Comparison of ENCODE assay signal across 17 cellular contexts in the genomic region with DNA sequence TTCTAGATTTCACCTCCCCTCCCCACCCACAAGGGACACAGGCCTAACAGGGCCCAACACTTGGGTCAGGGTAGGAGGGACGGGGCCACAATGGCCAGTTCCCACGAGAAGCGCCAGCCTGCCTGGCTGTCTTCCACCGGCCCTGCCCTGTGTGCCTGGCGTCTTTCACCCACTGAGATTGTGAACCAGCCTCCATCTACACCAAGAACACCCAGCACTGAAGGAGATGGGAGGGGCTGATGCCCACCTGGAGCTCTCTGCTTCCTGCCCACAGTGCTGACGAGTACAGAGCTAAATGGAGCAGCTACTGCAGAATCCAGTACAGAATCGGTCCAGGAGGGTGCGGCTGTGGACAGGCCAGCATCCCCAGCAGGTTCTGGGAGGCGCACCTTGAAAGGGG. TPM values are rescaled to one million over a fixed set of nuclear protein-coding genes. Genes with fewer than 3 reads are reported as not detected.
DNase-seq lines count a peak whose midpoint lies in the region; ATAC-seq, FAIRE-seq and TF ChIP-seq lines count a peak whose summit lies in the region.
"Had no signal": no experiment of that assay in that cellular context is flagged by ENCODE, and none has a peak within 500 bp of the region (broad histone marks: within the 10 kb centered on the region; RNA-seq: fewer than 3 reads in every experiment).

No MANE protein-coding gene starts in this region.

- no peak for TF ChIP-seq RAD21 in SK-N-SH (IDR thresholded peaks at IDR 0.05; ENCODE audit: low read length)
- no peak for TF ChIP-seq RAD21 in IMR-90 (IDR thresholded peaks at IDR 0.05; ENCODE audit: low read length)
- no peak for TF ChIP-seq RAD21 in K562 (CRISPR knock-in tag; conservative IDR thresholded peaks at IDR 0.05 in 1 of 2, IDR thresholded peaks at IDR 0.05 in 1 of 2)

- in situ Hi-C loops in IMR-90 (cut with MboI; ENCODE audit: low sequenced_read_pairs) = no loop called here
- in situ Hi-C loops in K562 (cut with MboI) = no loop called here

- H2AFZ ChIP-seq in SK-N-SH (ENCODE audit: low read depth) (no peak overlapping the region), IMR-90 (replicated peaks; ENCODE audit: low read length, poor library complexity) (no peak overlapping the region), K562 (ENCODE audit: low read depth, low read length) (no peak overlapping the region)

- BruUV-seq in IMR-90 (replicated peaks; lab: Mats Ljungman, UMichigan) (no TSS peak), K562 (replicated peaks; lab: Mats Ljungman, UMichigan) (no TSS peak)

- CTCF ChIA-PET in SK-N-SH (lab: Yijun Ruan, JAX) (interaction anchor here (0.7 to 3.7 kb wide), 8 partner anchors 11 to 80 kb away, joined by 3 to 21 read pairs (median 4); partner anchors contain the start of genes CDK5 and SLC4A2), IMR-90 (lab: Yijun Ruan, JAX) (no interaction called here), K562 (lab: Yijun Ruan, JAX; ENCODE audit: low intra/inter-chr PET ratio) (no interaction called here)

- POLR2A ChIA-PET in SK-N-SH (lab: Yijun Ruan, JAX) (no interaction called here), IMR-90 (lab: Charles Lee; ENCODE audit: unreplicated experiment) (no interaction called here), K562 (lab: Yijun Ruan, JAX) (interaction anchor here (0.6 to 1.8 kb wide), 4 partner anchors 9 to 444 kb away, joined by 3 to 6 read pairs (median 4); no protein-coding TSS in a partner anchor)

- peak overlapping the region; percentile 72 for H2AK9ac ChIP-seq in IMR-90 (replicated peaks; ENCODE audit: low read depth, low read length, poor library complexity)

- H3K79me2 ChIP-seq in SK-N-SH (ENCODE audit: insufficient read depth) (no peaks in the 10 kb centered on the region), K562 (ENCODE audit: control insufficient read depth, insufficient read depth, low read length) (no peaks in the 10 kb centered on the region)

- H3K23ac ChIP-seq in IMR-90 (ENCODE audit: low read depth, low read length) = no peak overlapping the region

- no peaks in the 10 kb centered on the region for H3K79me1 ChIP-seq in IMR-90 (ENCODE audit: low read depth in 1 of 2, low read length in 2 of 2)

- H3K4ac ChIP-seq in IMR-90 (ENCODE audit: low read depth, low read length) = no peak overlapping the region

- TF ChIP-seq CTCF in SK-N-SH (IDR thresholded peaks at IDR 0.05) (no peak), IMR-90 (conservative IDR thresholded peaks at IDR 0.05; ENCODE audit: low read depth, low read length) (no peak), K562 (IDR thresholded peaks at IDR 0.05 in 2 of 3, conservative IDR thresholded peaks at IDR 0.05 in 1 of 3; ENCODE audit: insufficient read depth in 2 of 3, low read depth in 1 of 3, low read length in 3 of 3) (no peak), kidney (IDR thresholded peaks at IDR 0.05; ENCODE audit: borderline replicate concordance, extremely low read depth, insufficient read depth) (no peak)

- no peak overlapping the region for H4K8ac ChIP-seq in IMR-90 (ENCODE audit: low read depth in 2 of 2, low read length in 2 of 2)

- H2BK5ac ChIP-seq in IMR-90 (ENCODE audit: low read depth, low read length, poor library complexity, severe bottlenecking) = no peak overlapping the region

- no peak overlapping the region for H3K18ac ChIP-seq in IMR-90 (ENCODE audit: low read depth, low read length)

- TF ChIP-seq EP300 in SK-N-SH (IDR thresholded peaks at IDR 0.05; ENCODE audit: borderline replicate concordance in 1 of 2, low read depth in 1 of 2, low read length in 1 of 2) (no peak), K562 (IDR thresholded peaks at IDR 0.05; ENCODE audit: low read length) (no peak)

- WGBS in SK-N-SH (ENCODE audit: low lambda C conversion rate) = 92% methylated on average over 9 of the region's 9 CpGs
- WGBS in IMR-90 (ENCODE audit: extremely low coverage in 2 of 2, insufficient read length in 1 of 2), 2 experiments = 92% methylated on average over 4 of the region's 9 CpGs; no CpG with 5 or more reads in 1 of the 2 experiments
- 77% methylated on average over 9 of the region's 9 CpGs for WGBS in K562 (ENCODE audit: insufficient coverage, low coverage, missing lambda C conversion rate)

- H3K56ac ChIP-seq in IMR-90 (ENCODE audit: extremely low read depth, insufficient read depth, low read length) = no peak overlapping the region

- H3K14ac ChIP-seq in IMR-90 (replicated peaks; ENCODE audit: low read depth, low read length) = no peak overlapping the region

- H3K9me3 ChIP-seq in SK-N-SH (no peaks in the 10 kb centered on the region), IMR-90 (ENCODE audit: control insufficient read depth, insufficient read depth, low read length) (no peaks in the 10 kb centered on the region), K562 (replicated peaks; ENCODE audit: control insufficient read depth, insufficient read depth, low read depth, low read length) (no peaks in the 10 kb centered on the region), kidney (ENCODE audit: control insufficient read depth in 1 of 2, low read length in 2 of 2) (no peaks in the 10 kb centered on the region)
- H3K9me3 ChIP-seq: Caco-2, HAP-1 had no signal

- H4K5ac ChIP-seq in IMR-90 (ENCODE audit: low read depth, low read length) = no peak overlapping the region

- H3F3A ChIP-seq in SK-N-SH (replicated peaks; ENCODE audit: insufficient read depth) = peaks cover 14% of the 10 kb centered on the region

- TF ChIP-seq POLR2A in IMR-90 (IDR thresholded peaks at IDR 0.05; ENCODE audit: low read depth, low read length) = no peak
- no peak for TF ChIP-seq POLR2A in K562 (conservative IDR thresholded peaks at IDR 0.05)

- H2AK5ac ChIP-seq in IMR-90 (ENCODE audit: low read depth, low read length) = no peak overlapping the region

- no peaks in the 10 kb centered on the region for H3K9me2 ChIP-seq in SK-N-SH

- no peak overlapping the region for H3K4me2 ChIP-seq in SK-N-SH
- H3K4me2 ChIP-seq in IMR-90 (ENCODE audit: low read depth, low read length) = no peak overlapping the region
- no peak overlapping the region for H3K4me2 ChIP-seq in K562 (ENCODE audit: insufficient read depth, low read length)

- intact Hi-C loops in IMR-90 (cut with micrococcal nuclease) (no loop called here), K562 (cut with micrococcal nuclease) (no loop called here), kidney (cut with DNase I) (no loop called here)

- no peak for DNase-seq in SK-N-SH
- no peak for DNase-seq in IMR-90
- DNase-seq in K562 (ENCODE audit: extremely low read depth in 1 of 4, low spot score in 3 of 4) = no peak
- peak; percentile 37 for DNase-seq in kidney
- no peak for DNase-seq in activated CD4-positive, alpha-beta T cell treated with anti-CD3 and anti-CD28 coated beads for 4 hours
- DNase-seq in RKO (ENCODE audit: low spot score) = no peak
- DNase-seq: Caco-2; CD8-positive, alpha-beta memory T cell; DMS53; GF-D8 had no signal

- H3K27ac ChIP-seq in SK-N-SH (ENCODE audit: low read depth in 2 of 2, low read length in 1 of 2) (peak overlapping the region in 1 of 2 experiments; percentile 78; a peak in 1 of 4 replicates), IMR-90 (ENCODE audit: insufficient read depth, low read length) (no peak overlapping the region), K562 (ENCODE audit: extremely low read depth, low read depth, low read length) (no peak overlapping the region), kidney (ENCODE audit: low read depth in 2 of 2, low read length in 2 of 2) (no peak overlapping the region)

- no peak overlapping the region for H4K91ac ChIP-seq in IMR-90 (ENCODE audit: insufficient read depth, low read depth, low read length)

- H2BK20ac ChIP-seq in IMR-90 (ENCODE audit: low read depth, low read length) = no peak overlapping the region

- ATAC-seq in SK-N-SH treated with all-trans-retinoic acid at 6 μM for 48 hours (no peak), IMR-90 (ENCODE audit: low read depth) (no peak), K562 (no peak; the same call in 2 of the 3 replicates), HG02870 (IDR thresholded peaks at IDR 0.05; ENCODE audit: unreplicated experiment) (no peak)

- FAIRE-seq in K562 (lab: Jason Lieb, UNC) = no peak
- no peak for FAIRE-seq in kidney (lab: Jason Lieb, UNC)
- FAIRE-seq: GM19239, H1 had no signal

- H2BK15ac ChIP-seq in IMR-90 (ENCODE audit: low read depth, low read length) = no peak overlapping the region

- H3K4me1 ChIP-seq in SK-N-SH (ENCODE audit: control insufficient read depth in 1 of 2, insufficient read depth in 2 of 2, low read depth in 1 of 2, low read length in 1 of 2) (peaks cover 13 to 39% of the 10 kb centered on the region in 2 experiments), IMR-90 (ENCODE audit: control insufficient read depth, insufficient read depth, low read length) (peaks cover 11% of the 10 kb centered on the region; the same call in 1 of the 2 replicates), K562 (replicated peaks in 1 of 2; ENCODE audit: control insufficient read depth in 2 of 2, insufficient read depth in 2 of 2, low read length in 2 of 2) (peaks cover under 1 to 56% of the 10 kb centered on the region in 2 experiments; a peak in 3 of 5 replicates), kidney (ENCODE audit: control insufficient read depth in 1 of 2, insufficient read depth in 1 of 2, low read depth in 1 of 2, low read length in 2 of 2) (no peaks in the 10 kb centered on the region)
- H3K4me1 ChIP-seq: Caco-2, HAP-1 had no signal

- H4K20me1 ChIP-seq in SK-N-SH (ENCODE audit: insufficient read depth) (no peaks in the 10 kb centered on the region), IMR-90 (ENCODE audit: insufficient read depth, low read length) (peaks cover 18% of the 10 kb centered on the region), K562 (replicated peaks; ENCODE audit: control insufficient read depth, insufficient read depth, low read length) (no peaks in the 10 kb centered on the region)

- dilution Hi-C loops in IMR-90 (cut with HindIII; ENCODE audit: low sequenced_read_pairs, unreplicated experiment) = no loop called here

- H3K36me3 ChIP-seq in SK-N-SH (replicated peaks in 1 of 2; ENCODE audit: control insufficient read depth in 1 of 2, insufficient read depth in 2 of 2, low read length in 1 of 2) (peaks cover 4 to 20% of the 10 kb centered on the region in 2 experiments), IMR-90 (ENCODE audit: control insufficient read depth, insufficient read depth, low read length) (peaks cover 12% of the 10 kb centered on the region; the same call in 1 of the 2 replicates), K562 (ENCODE audit: control insufficient read depth, insufficient read depth, low read length) (peaks cover 21% of the 10 kb centered on the region), kidney (ENCODE audit: control insufficient read depth in 1 of 2, insufficient read depth in 2 of 2, low read length in 2 of 2) (peaks cover 0 to 3% of the 10 kb centered on the region in 2 donors)
- H3K36me3 ChIP-seq: HAP-1 had no signal

- H3K4me3 ChIP-seq in SK-N-SH (ENCODE audit: low read depth in 2 of 2, low read length in 1 of 2) (no peak overlapping the region), IMR-90 (ENCODE audit: insufficient read depth, low read depth, low read length) (no peak overlapping the region), K562 (no peak overlapping the region), kidney (ENCODE audit: low read length in 2 of 2) (no peak overlapping the region)
- H3K4me3 ChIP-seq: HAP-1 had no signal

- H3K27me3 ChIP-seq in SK-N-SH (ENCODE audit: insufficient read depth) (no peaks in the 10 kb centered on the region), IMR-90 (ENCODE audit: control insufficient read depth, insufficient read depth, low read length) (no peaks in the 10 kb centered on the region; the same call in 1 of the 2 replicates), K562 (ENCODE audit: control insufficient read depth in 2 of 2, insufficient read depth in 2 of 2, low read length in 2 of 2) (no peaks in the 10 kb centered on the region)

- H3K9me1 ChIP-seq in IMR-90 (ENCODE audit: insufficient read depth, low read length) = peaks cover 6% of the 10 kb centered on the region; the same call in 1 of the 2 replicates
- peaks cover 2% of the 10 kb centered on the region for H3K9me1 ChIP-seq in K562 (ENCODE audit: control insufficient read depth, insufficient read depth, low read length)

- H3K9ac ChIP-seq in SK-N-SH = no peak overlapping the region
- no peak overlapping the region for H3K9ac ChIP-seq in IMR-90 (ENCODE audit: low read depth, low read length)
- peak overlapping the region in 1 of 2 experiments; percentile 77; a peak in 2 of 4 replicates for H3K9ac ChIP-seq in K562 (ENCODE audit: insufficient read depth in 1 of 2, low read depth in 2 of 2, low read length in 2 of 2)
- H3K9ac ChIP-seq in kidney (ENCODE audit: low read length in 2 of 2) = no peak overlapping the region

- H2BK120ac ChIP-seq in IMR-90 (ENCODE audit: low read depth, low read length) = no peak overlapping the region

RNA-seq across cellular contexts. Expression of gene ASIC3, which starts 2.4 kb away (rescaled TPM):
- polyA plus RNA-seq in SK-N-SH (2012; rRNA removed) (4.0 and 4.5 TPM in 2 replicates), IMR-90 (2012; rRNA removed) (0.70 and 0.74 TPM in 2 replicates), K562 (2011; rRNA removed) (1.3 and 2.7 TPM in 2 replicates), K562 (2014; fragmentation: Illumina TruSeq; extraction: Trizol) (2.4 and 2.7 TPM in 2 replicates), K562 (2014; fragmentation: Nextera tagmentation; extraction: Ambion mirVana) (under 1 TPM; 0.11 to 0.44 TPM), K562 (2014; rRNA removed) (3.3 and 5.0 TPM in 2 replicates), kidney (ENCODE audit: insufficient read depth, low read depth, low replicate concordance) (3.1 TPM)
- polyA plus RNA-seq in SK-N-SH (2012; cell fraction: cytosol; rRNA removed) = 0.72 and 0.77 TPM in 2 replicates
- polyA plus RNA-seq in SK-N-SH (2012; cell fraction: nucleus; rRNA removed) = 39.2 and 57.2 TPM in 2 replicates
- total RNA-seq in IMR-90 (2012; rRNA removed) (not detected in 2 replicates), K562 (2014; rRNA removed) (0.32 and 1.5 TPM in 2 replicates), K562 (2014; rRNA removed; fragmentation: Illumina TruSeq; extraction: Trizol) (0.32 and 0.40 TPM in 2 replicates), K562 (2015; rRNA removed; fragmentation: Illumina TruSeq; extraction: Trizol) (0.87 and 0.98 TPM in 2 replicates), K562 (2021) (2.9 and 3.2 TPM in 2 replicates), kidney (1.9 TPM)
- 0.21 and 0.38 TPM in 2 replicates for polyA plus RNA-seq in IMR-90 (2012; cell fraction: cytosol; rRNA removed)
- 4.8 and 9.1 TPM in 2 replicates for polyA plus RNA-seq in IMR-90 (2012; cell fraction: nucleus; rRNA removed; ENCODE audit: low replicate concordance)
- 11.1 and 29.9 TPM in 2 replicates for total RNA-seq in K562 (2011; cell fraction: chromatin; rRNA removed; ENCODE audit: low replicate concordance)
- 11.7 and 12.1 TPM in 2 replicates for total RNA-seq in K562 (2011; cell fraction: nucleolus; rRNA removed)
- total RNA-seq in K562 (2011; cell fraction: nucleoplasm; rRNA removed) = 11.4 and 19.2 TPM in 2 replicates
- polyA plus RNA-seq in K562 (2011; cell fraction: cytosol; rRNA removed) = 2.1 and 3.3 TPM in 2 replicates
- 18.1 and 42.9 TPM in 2 replicates for polyA plus RNA-seq in K562 (2011; cell fraction: nucleus; rRNA removed)
- polyA plus RNA-seq in K562 (2012) = 5.5 and 18.9 TPM in 2 replicates
- polyA minus RNA-seq in K562 (2011; rRNA and poly(A)+ RNA removed) = not detected in 2 replicates
- 0.64 and 1.5 TPM in 2 replicates for polyA minus RNA-seq in K562 (2011; cell fraction: cytosol; rRNA and poly(A)+ RNA removed)
- 2.7 and 3.0 TPM in 2 replicates for polyA minus RNA-seq in K562 (2011; cell fraction: nucleus; rRNA and poly(A)+ RNA removed)
- polyA plus RNA-seq: CD14-positive monocyte; CD8-positive, alpha-beta memory T cell had no signal

RNA-seq across cellular contexts. Expression of gene CDK5, which starts 11.7 kb away (rescaled TPM):
- polyA plus RNA-seq in SK-N-SH (2012; rRNA removed) = 123 and 125 TPM in 2 replicates
- 97.6 and 104 TPM in 2 replicates for polyA plus RNA-seq in SK-N-SH (2012; cell fraction: cytosol; rRNA removed)
- polyA plus RNA-seq in SK-N-SH (2012; cell fraction: nucleus; rRNA removed) = 77.3 and 91.3 TPM in 2 replicates
- 22.4 and 24.7 TPM in 2 replicates for total RNA-seq in IMR-90 (2012; rRNA removed)
- 34.8 and 45.6 TPM in 2 replicates for polyA plus RNA-seq in IMR-90 (2012; rRNA removed)
- polyA plus RNA-seq in IMR-90 (2012; cell fraction: cytosol; rRNA removed) = 29.1 and 41.6 TPM in 2 replicates
- polyA plus RNA-seq in IMR-90 (2012; cell fraction: nucleus; rRNA removed; ENCODE audit: low replicate concordance) = 16.0 and 19.1 TPM in 2 replicates
- 19.7 and 25.7 TPM in 2 replicates for total RNA-seq in K562 (2011; cell fraction: chromatin; rRNA removed; ENCODE audit: low replicate concordance)
- total RNA-seq in K562 (2011; cell fraction: nucleolus; rRNA removed) = 30.0 and 32.9 TPM in 2 replicates
- 23.7 and 24.5 TPM in 2 replicates for total RNA-seq in K562 (2011; cell fraction: nucleoplasm; rRNA removed)
- total RNA-seq in K562 (2014; rRNA removed) = 38.0 and 53.5 TPM in 2 replicates
- total RNA-seq in K562 (2014; rRNA removed; fragmentation: Illumina TruSeq; extraction: Trizol) = 11.8 and 20.3 TPM in 2 replicates
- 32.2 and 35.8 TPM in 2 replicates for total RNA-seq in K562 (2015; rRNA removed; fragmentation: Illumina TruSeq; extraction: Trizol)
- total RNA-seq in K562 (2021) = 25.0 and 25.3 TPM in 2 replicates
- 27.5 and 28.6 TPM in 2 replicates for polyA plus RNA-seq in K562 (2011; rRNA removed)
- polyA plus RNA-seq in K562 (2011; cell fraction: cytosol; rRNA removed) = 47.3 and 82.3 TPM in 2 replicates
- 35.2 and 43.5 TPM in 2 replicates for polyA plus RNA-seq in K562 (2011; cell fraction: nucleus; rRNA removed)
- 36.0 and 38.1 TPM in 2 replicates for polyA plus RNA-seq in K562 (2012)
- 29.0 and 34.3 TPM in 2 replicates for polyA plus RNA-seq in K562 (2014; fragmentation: Illumina TruSeq; extraction: Trizol)
- polyA plus RNA-seq in K562 (2014; fragmentation: Nextera tagmentation; extraction: Ambion mirVana) = 10 to 100 TPM in 1 of 2 experiments, 1 to 10 TPM in 1; 3.2 to 18.1 TPM
- polyA plus RNA-seq in K562 (2014; rRNA removed) = 25.6 and 28.4 TPM in 2 replicates
- polyA minus RNA-seq in K562 (2011; rRNA and poly(A)+ RNA removed) = 25.6 and 37.1 TPM in 2 replicates
- polyA minus RNA-seq in K562 (2011; cell fraction: cytosol; rRNA and poly(A)+ RNA removed) = 13.6 and 28.1 TPM in 2 replicates
- polyA minus RNA-seq in K562 (2011; cell fraction: nucleus; rRNA and poly(A)+ RNA removed) = 15.5 and 21.0 TPM in 2 replicates
- total RNA-seq in kidney = 9.1 TPM
- polyA plus RNA-seq in kidney (ENCODE audit: insufficient read depth, low read depth, low replicate concordance) = 21.5 TPM

RNA-seq across cellular contexts. Expression of gene SLC4A2, which starts 13.4 kb away (rescaled TPM):
- polyA plus RNA-seq in SK-N-SH (2012; rRNA removed) (123 and 167 TPM in 2 replicates), IMR-90 (2012; rRNA removed) (91.0 and 112 TPM in 2 replicates), K562 (2011; rRNA removed) (69.2 and 85.2 TPM in 2 replicates), K562 (2014; fragmentation: Illumina TruSeq; extraction: Trizol) (166 and 212 TPM in 2 replicates), K562 (2014; fragmentation: Nextera tagmentation; extraction: Ambion mirVana) (10 to 100 TPM; 11.4 to 28.8 TPM), K562 (2014; rRNA removed) (306 and 316 TPM in 2 replicates), kidney (ENCODE audit: insufficient read depth, low read depth, low replicate concordance) (150 TPM)
- 60.6 and 67.2 TPM in 2 replicates for polyA plus RNA-seq in SK-N-SH (2012; cell fraction: cytosol; rRNA removed)
- polyA plus RNA-seq in SK-N-SH (2012; cell fraction: nucleus; rRNA removed) = 478 and 1,049 TPM in 2 replicates
- total RNA-seq in IMR-90 (2012; rRNA removed) (25.3 and 29.6 TPM in 2 replicates), K562 (2014; rRNA removed) (360 and 417 TPM in 2 replicates), K562 (2014; rRNA removed; fragmentation: Illumina TruSeq; extraction: Trizol) (32.6 and 55.0 TPM in 2 replicates), K562 (2015; rRNA removed; fragmentation: Illumina TruSeq; extraction: Trizol) (130 and 132 TPM in 2 replicates), K562 (2021) (363 and 375 TPM in 2 replicates), kidney (104 TPM)
- 70.2 and 89.3 TPM in 2 replicates for polyA plus RNA-seq in IMR-90 (2012; cell fraction: cytosol; rRNA removed)
- polyA plus RNA-seq in IMR-90 (2012; cell fraction: nucleus; rRNA removed; ENCODE audit: low replicate concordance) = 205 and 510 TPM in 2 replicates
- 230 and 845 TPM in 2 replicates for total RNA-seq in K562 (2011; cell fraction: chromatin; rRNA removed; ENCODE audit: low replicate concordance)
- total RNA-seq in K562 (2011; cell fraction: nucleolus; rRNA removed) = 746 and 756 TPM in 2 replicates
- 367 and 388 TPM in 2 replicates for total RNA-seq in K562 (2011; cell fraction: nucleoplasm; rRNA removed)
- 68.0 and 147 TPM in 2 replicates for polyA plus RNA-seq in K562 (2011; cell fraction: cytosol; rRNA removed)
- 438 and 829 TPM in 2 replicates for polyA plus RNA-seq in K562 (2011; cell fraction: nucleus; rRNA removed)
- polyA plus RNA-seq in K562 (2012) = 243 and 347 TPM in 2 replicates
- polyA minus RNA-seq in K562 (2011; rRNA and poly(A)+ RNA removed) = 29.9 and 60.1 TPM in 2 replicates
- 79.9 and 106 TPM in 2 replicates for polyA minus RNA-seq in K562 (2011; cell fraction: cytosol; rRNA and poly(A)+ RNA removed)
- 138 and 143 TPM in 2 replicates for polyA minus RNA-seq in K562 (2011; cell fraction: nucleus; rRNA and poly(A)+ RNA removed)

RNA-seq across cellular contexts. Expression of gene ABCB8, which starts 17.7 kb away (rescaled TPM):
- polyA plus RNA-seq in SK-N-SH (2012; rRNA removed) (36.0 and 38.3 TPM in 2 replicates), IMR-90 (2012; rRNA removed) (26.8 and 27.5 TPM in 2 replicates), K562 (2011; rRNA removed) (27.0 and 42.2 TPM in 2 replicates), K562 (2014; fragmentation: Illumina TruSeq; extraction: Trizol) (61.4 and 89.2 TPM in 2 replicates), K562 (2014; fragmentation: Nextera tagmentation; extraction: Ambion mirVana) (1 to 10 TPM; 7.6 to 9.2 TPM), K562 (2014; rRNA removed) (73.6 and 81.3 TPM in 2 replicates), kidney (ENCODE audit: insufficient read depth, low read depth, low replicate concordance) (34.3 TPM)
- 7.9 and 16.1 TPM in 2 replicates for polyA plus RNA-seq in SK-N-SH (2012; cell fraction: cytosol; rRNA removed)
- 145 and 146 TPM in 2 replicates for polyA plus RNA-seq in SK-N-SH (2012; cell fraction: nucleus; rRNA removed)
- total RNA-seq in IMR-90 (2012; rRNA removed) (14.7 and 16.3 TPM in 2 replicates), K562 (2014; rRNA removed) (63.5 and 79.1 TPM in 2 replicates), K562 (2014; rRNA removed; fragmentation: Illumina TruSeq; extraction: Trizol) (16.9 and 21.9 TPM in 2 replicates), K562 (2015; rRNA removed; fragmentation: Illumina TruSeq; extraction: Trizol) (36.3 and 38.0 TPM in 2 replicates), K562 (2021) (106 and 109 TPM in 2 replicates), kidney (36.0 TPM)
- 13.0 and 25.1 TPM in 2 replicates for polyA plus RNA-seq in IMR-90 (2012; cell fraction: cytosol; rRNA removed)
- 62.3 and 128 TPM in 2 replicates for polyA plus RNA-seq in IMR-90 (2012; cell fraction: nucleus; rRNA removed; ENCODE audit: low replicate concordance)
- 193 and 406 TPM in 2 replicates for total RNA-seq in K562 (2011; cell fraction: chromatin; rRNA removed; ENCODE audit: low replicate concordance)
- 266 and 270 TPM in 2 replicates for total RNA-seq in K562 (2011; cell fraction: nucleolus; rRNA removed)
- 209 and 255 TPM in 2 replicates for total RNA-seq in K562 (2011; cell fraction: nucleoplasm; rRNA removed)
- 44.7 and 109 TPM in 2 replicates for polyA plus RNA-seq in K562 (2011; cell fraction: cytosol; rRNA removed)
- polyA plus RNA-seq in K562 (2011; cell fraction: nucleus; rRNA removed) = 87.0 and 201 TPM in 2 replicates
- polyA plus RNA-seq in K562 (2012) = 64.3 and 65.5 TPM in 2 replicates
- 23.8 and 38.7 TPM in 2 replicates for polyA minus RNA-seq in K562 (2011; rRNA and poly(A)+ RNA removed)
- 44.9 and 63.6 TPM in 2 replicates for polyA minus RNA-seq in K562 (2011; cell fraction: cytosol; rRNA and poly(A)+ RNA removed)
- 54.3 and 64.6 TPM in 2 replicates for polyA minus RNA-seq in K562 (2011; cell fraction: nucleus; rRNA and poly(A)+ RNA removed)

RNA-seq across cellular contexts. Expression of gene ATG9B, which starts 21.7 kb away (rescaled TPM):
- polyA plus RNA-seq in SK-N-SH (2012; rRNA removed) = 0.52 and 0.67 TPM in 2 replicates
- 0.27 and 0.37 TPM in 2 replicates for polyA plus RNA-seq in SK-N-SH (2012; cell fraction: cytosol; rRNA removed)
- polyA plus RNA-seq in SK-N-SH (2012; cell fraction: nucleus; rRNA removed) = 3.1 and 3.4 TPM in 2 replicates
- total RNA-seq in IMR-90 (2012; rRNA removed) = 0.18 TPM in 1 of 2 replicates, not detected in the other
- polyA plus RNA-seq in IMR-90 (2012; rRNA removed) = 0.91 and 1.1 TPM in 2 replicates
- 0.22 and 0.49 TPM in 2 replicates for polyA plus RNA-seq in IMR-90 (2012; cell fraction: cytosol; rRNA removed)
- polyA plus RNA-seq in IMR-90 (2012; cell fraction: nucleus; rRNA removed; ENCODE audit: low replicate concordance) = 3.2 and 5.6 TPM in 2 replicates
- total RNA-seq in K562 (2011; cell fraction: chromatin; rRNA removed; ENCODE audit: low replicate concordance) = 3.9 and 10.1 TPM in 2 replicates
- 5.8 and 7.7 TPM in 2 replicates for total RNA-seq in K562 (2011; cell fraction: nucleolus; rRNA removed)
- 4.8 and 12.4 TPM in 2 replicates for total RNA-seq in K562 (2011; cell fraction: nucleoplasm; rRNA removed)
- total RNA-seq in K562 (2014; rRNA removed) = 2.0 and 2.1 TPM in 2 replicates
- 0.64 and 1.2 TPM in 2 replicates for total RNA-seq in K562 (2014; rRNA removed; fragmentation: Illumina TruSeq; extraction: Trizol)
- total RNA-seq in K562 (2015; rRNA removed; fragmentation: Illumina TruSeq; extraction: Trizol) = 0.29 and 0.90 TPM in 2 replicates
- 2.2 and 4.7 TPM in 2 replicates for total RNA-seq in K562 (2021)
- 1.3 and 1.7 TPM in 2 replicates for polyA plus RNA-seq in K562 (2011; rRNA removed)
- 1.2 and 1.7 TPM in 2 replicates for polyA plus RNA-seq in K562 (2011; cell fraction: cytosol; rRNA removed)
- 5.9 and 13.7 TPM in 2 replicates for polyA plus RNA-seq in K562 (2011; cell fraction: nucleus; rRNA removed)
- 6.6 and 7.2 TPM in 2 replicates for polyA plus RNA-seq in K562 (2012)
- polyA plus RNA-seq in K562 (2014; fragmentation: Illumina TruSeq; extraction: Trizol) = 0.92 and 1.4 TPM in 2 replicates
- polyA plus RNA-seq in K562 (2014; fragmentation: Nextera tagmentation; extraction: Ambion mirVana) = 1 to 10 TPM; 5.0 to 6.9 TPM
- 2.7 and 8.0 TPM in 2 replicates for polyA plus RNA-seq in K562 (2014; rRNA removed)
- polyA minus RNA-seq in K562 (2011; rRNA and poly(A)+ RNA removed) = 0.27 and 0.63 TPM in 2 replicates
- polyA minus RNA-seq in K562 (2011; cell fraction: cytosol; rRNA and poly(A)+ RNA removed) = not detected in 2 replicates
- 1.00 and 2.6 TPM in 2 replicates for polyA minus RNA-seq in K562 (2011; cell fraction: nucleus; rRNA and poly(A)+ RNA removed)
- 0.19 TPM for total RNA-seq in kidney
- 0.19 TPM for polyA plus RNA-seq in kidney (ENCODE audit: insufficient read depth, low read depth, low replicate concordance)
- total RNA-seq: HT1080 had no signal

Comparison
In these comparisons a context has a peak if more than half of its experiments do, and no peak if none do; other contexts are left out.
1. Of the 27 proteins assayed by ChIP-seq in both K562 and SK-N-SH: peak only in K562: none; only in SK-N-SH: POLR2AphosphoS5; in both: none; in neither: 26.